8 cellular contexts compared by ENCODE assay signal in genomic region chr19:49421039-49421877, GRCh38. TPM values are rescaled to one million over a fixed set of nuclear protein-coding genes. Genes with fewer than 3 reads are reported as not detected.
DNase-seq lines count a peak whose midpoint lies in the region; ATAC-seq and TF ChIP-seq lines count a peak whose summit lies in the region.

No MANE protein-coding gene starts in this region.

- H3F3A ChIP-seq in DOHH2 (ENCODE audit: control insufficient read depth, insufficient read depth), result peaks cover 2% of the 10 kb centered on the region; the same call in 1 of the 2 replicates

- H3K4me2 ChIP-seq in DOHH2 (ENCODE audit: low read length), result peak overlapping the region; percentile 39

- H3K27ac ChIP-seq in DOHH2 (ENCODE audit: low read depth, low read length), result no peak overlapping the region
- H3K27ac ChIP-seq in esophagus squamous epithelium, result no peak overlapping the region

- H3K4me3 Mint-ChIP-seq in WTC11 (peak overlapping the region; percentile 49), neural crest cell (no peak overlapping the region)

- peaks cover 75% of the 10 kb centered on the region for H3K27me3 Mint-ChIP-seq in WTC11 (ENCODE audit: low read depth)
- H3K27me3 Mint-ChIP-seq in neural crest cell (ENCODE audit: low read depth), result peaks cover 97% of the 10 kb centered on the region

- DNase-seq in NCI-H1092 (lab: John Stamatoyannopoulos, UW), result peak; percentile 61
- DNase-seq in WTC11 (ENCODE audit: low spot score), result peak; percentile 100
- no peak for DNase-seq in esophagus squamous epithelium (lab: John Stamatoyannopoulos, UW)
- DNase-seq in neural crest cell (ENCODE audit: low read depth, low spot score), result peak; percentile 76

- no peaks in the 10 kb centered on the region for H4K20me1 ChIP-seq in DOHH2 (ENCODE audit: control insufficient read depth, insufficient read depth, low read depth, low read length)

- no peak for TF ChIP-seq POLR2A in esophagus squamous epithelium (IDR thresholded peaks at IDR 0.05)

- H3K4me1 Mint-ChIP-seq in WTC11, result peaks cover 78% of the 10 kb centered on the region
- peaks cover 21% of the 10 kb centered on the region for H3K4me1 Mint-ChIP-seq in neural crest cell

- no peaks in the 10 kb centered on the region for H3K79me2 ChIP-seq in DOHH2 (ENCODE audit: control insufficient read depth, low read length)

- no peaks in the 10 kb centered on the region for H3K9me2 ChIP-seq in DOHH2 (replicated peaks; ENCODE audit: control insufficient read depth, low read length)

- H3K27ac Mint-ChIP-seq in WTC11 (peak overlapping the region; percentile 84), neural crest cell (ENCODE audit: unreplicated experiment) (no peak overlapping the region)

- H3K36me3 ChIP-seq in DOHH2 (ENCODE audit: control insufficient read depth, low read length) (no peaks in the 10 kb centered on the region), esophagus squamous epithelium (no peaks in the 10 kb centered on the region)

- no peaks in the 10 kb centered on the region for H3K9me3 Mint-ChIP-seq in WTC11
- no peaks in the 10 kb centered on the region for H3K9me3 Mint-ChIP-seq in neural crest cell

- H3K4me3 ChIP-seq in DOHH2 (ENCODE audit: low read length) (0 out of 2 replicates have a peak overlapping the region, but pooled peaks have one; percentile 8), esophagus squamous epithelium (peak overlapping the region in 3 of 4 donors; percentile 9 to 53 (median 20))

- 24 to 26% methylated on average over 17 to 23 of the region's 48 CpGs for WGBS in esophagus squamous epithelium, 2 donors

- CTCF ChIA-PET in WTC11 (lab: Charles Lee), result interaction anchor here (0.5 to 8.4 kb wide), 16 partner anchors 10 to 1447 kb away, joined by 3 to 120 read pairs (median 5); partner anchors contain the start of genes KASH5 and PIH1D1

- H3K36me3 Mint-ChIP-seq in WTC11 (no peaks in the 10 kb centered on the region), neural crest cell (ENCODE audit: low read depth) (no peaks in the 10 kb centered on the region)

- intact Hi-C loops in esophagus squamous epithelium (cut with DNase I), result no loop called here

- H3K4me1 ChIP-seq in DOHH2 (ENCODE audit: control insufficient read depth, low read length) (peaks cover 52% of the 10 kb centered on the region), esophagus squamous epithelium (peaks cover 17 to 36% (median 24%) of the 10 kb centered on the region in 3 donors)

- ATAC-seq in WTC11 (peak; percentile 75), GM21360 (IDR thresholded peaks at IDR 0.05; ENCODE audit: unreplicated experiment) (no peak), GM19463 (IDR thresholded peaks at IDR 0.05; ENCODE audit: unreplicated experiment) (no peak), HG02885 (IDR thresholded peaks at IDR 0.05; ENCODE audit: poor library complexity, unreplicated experiment) (no peak)

- H3K27me3 ChIP-seq in DOHH2 (ENCODE audit: control insufficient read depth, low read length), result peaks cover 57% of the 10 kb centered on the region
- peaks cover 11 to 100% (median 43%) of the 10 kb centered on the region in 4 donors for H3K27me3 ChIP-seq in esophagus squamous epithelium

- no peaks in the 10 kb centered on the region for H3K9me3 ChIP-seq in DOHH2 (ENCODE audit: control insufficient read depth, insufficient read depth, low read length)
- H3K9me3 ChIP-seq in esophagus squamous epithelium, result no peaks in the 10 kb centered on the region

- TF ChIP-seq CTCF in DOHH2 (IDR thresholded peaks at IDR 0.05; ENCODE audit: low read depth, low read length, poor library complexity, severe bottlenecking) (no peak), WTC11 (IDR thresholded peaks at IDR 0.05) (no peak), esophagus squamous epithelium (IDR thresholded peaks at IDR 0.05) (no peak), neural crest cell (conservative IDR thresholded peaks at IDR 0.05) (no peak)

- POLR2A ChIA-PET in WTC11 (lab: Charles Lee), result interaction anchor here (0.6 to 1.4 kb wide), 3 partner anchors 10 to 58 kb away, joined by 3 to 5 read pairs (median 4); partner anchors contain the start of genes DKKL1 and TEAD2

TF ChIP-seq in WTC11, 78 proteins besides CTCF, POLR2A, EP300 and RAD21:
- TF ChIP-seq FOXJ3 (CRISPR knock-in tag; IDR thresholded peaks at IDR 0.05; ENCODE audit: borderline replicate concordance), result no peak
- TF ChIP-seq ZMAT4 (CRISPR knock-in tag; IDR thresholded peaks at IDR 0.05), result no peak
- peak; percentile 94 for TF ChIP-seq E2F5 (CRISPR knock-in tag; IDR thresholded peaks at IDR 0.05)
- no peak for TF ChIP-seq CREB1 (CRISPR knock-in tag; IDR thresholded peaks at IDR 0.05)
- TF ChIP-seq FOXK1 (CRISPR knock-in tag; IDR thresholded peaks at IDR 0.05), result 0 out of 2 replicates have a peak, but pooled peaks have one; percentile 22
- peak; percentile 85 for TF ChIP-seq MAX (CRISPR knock-in tag; IDR thresholded peaks at IDR 0.05)
- TF ChIP-seq NFE2L1 (CRISPR knock-in tag; IDR thresholded peaks at IDR 0.05), result peak; percentile 44; the same call in 1 of the 2 replicates
- no peak for TF ChIP-seq NR1H2 (CRISPR knock-in tag; IDR thresholded peaks at IDR 0.05)
- peak; percentile 46; the same call in 1 of the 2 replicates for TF ChIP-seq NFYB (CRISPR knock-in tag; conservative IDR thresholded peaks at IDR 0.05; ENCODE audit: low read depth)

RNA-seq across cellular contexts. Expression of gene PTH2, which starts 2.0 kb away (rescaled TPM):
- total RNA-seq in WTC11 (2021), result 1.0 to 1.7 TPM (median 1.5 TPM) in 3 replicates
- not detected for total RNA-seq in esophagus squamous epithelium
- not detected in 2 replicates for total RNA-seq in neural crest cell

RNA-seq across cellular contexts. Expression of gene GFY, which starts 3.9 kb away (rescaled TPM):
- 0.85 to 1.4 TPM (median 0.87 TPM) in 3 replicates for total RNA-seq in WTC11 (2021)
- total RNA-seq in esophagus squamous epithelium, result not detected
- not detected in 2 replicates for total RNA-seq in neural crest cell

RNA-seq across cellular contexts. Expression of gene SLC17A7, which starts 20.1 kb away (rescaled TPM):
- total RNA-seq in WTC11 (2021) (1.6 to 2.8 TPM (median 2.1 TPM) in 3 replicates), esophagus squamous epithelium (1 to 10 TPM in 1 of 4 donors, under 1 TPM in 3; 0.13 to 1.5 (median 0.40) TPM), neural crest cell (0.23 TPM in 1 of 2 replicates, not detected in the other)

RNA-seq across cellular contexts. Expression of gene PIH1D1, which starts 30.4 kb away (rescaled TPM):
- 153 to 170 TPM (median 156 TPM) in 3 replicates for total RNA-seq in WTC11 (2021)
- 10 to 100 TPM; 54.4 to 91.2 (median 67.2) TPM for total RNA-seq in esophagus squamous epithelium
- 104 and 110 TPM in 2 replicates for total RNA-seq in neural crest cell

RNA-seq across cellular contexts. Expression of gene ALDH16A1, which starts 31.8 kb away (rescaled TPM):
- total RNA-seq in WTC11 (2021) (44.3 to 53.6 TPM (median 52.6 TPM) in 3 replicates), esophagus squamous epithelium (10 to 100 TPM; 35.9 to 56.5 (median 39.0) TPM), neural crest cell (51.9 and 52.7 TPM in 2 replicates)
